33 cellular contexts compared by ENCODE assay signal in the genomic region with DNA sequence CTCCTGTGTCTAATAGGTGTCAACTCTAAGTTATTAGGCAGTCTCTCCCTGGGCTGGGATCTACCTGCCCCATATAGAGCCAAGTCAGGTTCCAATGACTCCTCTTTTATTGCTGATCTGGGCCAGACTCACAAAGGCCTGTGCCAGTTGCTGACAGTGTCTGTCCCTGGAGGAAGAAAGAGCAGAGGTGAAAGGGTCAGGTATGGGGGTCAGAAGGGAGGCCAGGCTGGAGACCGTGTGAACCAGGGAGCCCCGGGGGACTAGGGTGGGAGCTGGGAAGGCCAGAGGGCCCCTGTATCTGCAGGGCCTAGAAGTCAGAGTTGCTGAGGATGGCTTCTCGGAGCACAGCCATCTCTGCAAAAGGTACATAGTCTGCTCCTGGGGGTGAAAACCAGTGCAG. TPM values are rescaled to one million over a fixed set of nuclear protein-coding genes. Genes with fewer than 3 reads are reported as not detected.
"Had no signal": no experiment of that assay in that cellular context is flagged by ENCODE, and none has a peak within 500 bp of the region (broad histone marks: within the 10 kb centered on the region; RNA-seq: fewer than 3 reads in every experiment).

No MANE protein-coding gene starts in this region.

- H3K4me3 Mint-ChIP-seq: natural killer cell treated with Interleukin-12 subunit alpha and Interleukin-12 subunit beta and Interleukin-15 and Interleukin-18, amount 100 ng/mL, for 72 hours; neural progenitor cell; stimulated activated effector memory CD8-positive, alpha-beta T cell treated with anti-CD3 and anti-CD28 coated beads, Interleukin-12 subunit alpha, Interleukin-12 subunit beta, amount 100 ng/mL, for 72 hours; stimulated activated naive CD8-positive, alpha-beta T cell treated with anti-CD3 and anti-CD28 coated beads, Interleukin-15, amount 100 ng/mL, for 72 hours had no signal

- ATAC-seq: heart left ventricle; left colon; mucosa of descending colon; naive thymus-derived CD4-positive, alpha-beta T cell; natural killer cell treated with Interleukin-12 subunit alpha and Interleukin-12 subunit beta and Interleukin-15 and Interleukin-18, amount 100 ng/mL, for 72 hours; right cardiac atrium; stimulated activated effector memory CD8-positive, alpha-beta T cell treated with anti-CD3 and anti-CD28 coated beads, Interleukin-12 subunit alpha, Interleukin-12 subunit beta, amount 100 ng/mL, for 72 hours; stimulated activated naive CD8-positive, alpha-beta T cell treated with anti-CD3 and anti-CD28 coated beads, Interleukin-15, amount 100 ng/mL, for 72 hours; upper lobe of right lung had no signal

- H3K9me3 Mint-ChIP-seq: immature natural killer cell; natural killer cell treated with Interleukin-12 subunit alpha and Interleukin-12 subunit beta and Interleukin-15 and Interleukin-18, amount 100 ng/mL, for 72 hours; neural progenitor cell; stimulated activated effector memory CD8-positive, alpha-beta T cell treated with anti-CD3 and anti-CD28 coated beads, Interleukin-12 subunit alpha, Interleukin-12 subunit beta, amount 100 ng/mL, for 72 hours; stimulated activated naive CD8-positive, alpha-beta T cell treated with anti-CD3 and anti-CD28 coated beads, Interleukin-15, amount 100 ng/mL, for 72 hours had no signal

- H3K27me3 ChIP-seq: heart left ventricle, neural progenitor cell, ovary, sigmoid colon, spleen, testis, thyroid gland, transverse colon, upper lobe of right lung, uterus had no signal

- H3K27ac Mint-ChIP-seq: naive thymus-derived CD4-positive, alpha-beta T cell; natural killer cell treated with Interleukin-12 subunit alpha and Interleukin-12 subunit beta and Interleukin-15 and Interleukin-18, amount 100 ng/mL, for 72 hours; neural progenitor cell; progenitor cell of endocrine pancreas; stimulated activated effector memory CD8-positive, alpha-beta T cell treated with anti-CD3 and anti-CD28 coated beads, Interleukin-12 subunit alpha, Interleukin-12 subunit beta, amount 100 ng/mL, for 72 hours; stimulated activated naive CD8-positive, alpha-beta T cell treated with anti-CD3 and anti-CD28 coated beads, Interleukin-15, amount 100 ng/mL, for 72 hours had no signal

- H3K36me3 Mint-ChIP-seq: immature natural killer cell; natural killer cell treated with Interleukin-12 subunit alpha and Interleukin-12 subunit beta and Interleukin-15 and Interleukin-18, amount 100 ng/mL, for 72 hours; neural progenitor cell had no signal

- DNase-seq: heart left ventricle; hypothalamus; immature natural killer cell; kidney; left colon; left ventricle myocardium inferior; mesendoderm; midbrain; mucosa of descending colon; naive thymus-derived CD4-positive, alpha-beta T cell; ovary; retina; right cardiac atrium; small intestine; spleen; stimulated activated CD4-positive, alpha-beta T cell treated with anti-CD3 and anti-CD28 coated beads, Interleukin-4, amount 100 ng/mL, for 24 hours; stimulated activated naive CD4-positive, alpha-beta T cell treated with Interleukin-2 at 50 U/mL for 16 hours; stimulated activated naive CD8-positive, alpha-beta T cell treated with anti-CD3 and anti-CD28 coated beads, Interleukin-15, amount 100 ng/mL, for 72 hours; testis; thyroid gland; transverse colon; upper lobe of right lung; uterus had no signal

- H3K27me3 Mint-ChIP-seq: natural killer cell treated with Interleukin-12 subunit alpha and Interleukin-12 subunit beta and Interleukin-15 and Interleukin-18, amount 100 ng/mL, for 72 hours; stimulated activated naive CD8-positive, alpha-beta T cell treated with anti-CD3 and anti-CD28 coated beads, Interleukin-15, amount 100 ng/mL, for 72 hours had no signal

- H3K4me3 ChIP-seq: heart left ventricle, left ventricle myocardium inferior, lung, mucosa of descending colon, neural progenitor cell, ovary, sigmoid colon, spleen, testis, thyroid gland, transverse colon, upper lobe of right lung, uterus had no signal

- H3K27ac ChIP-seq: heart left ventricle, left ventricle myocardium inferior, neural progenitor cell, ovary, sigmoid colon, spleen, testis, thyroid gland, transverse colon, upper lobe of right lung, uterus had no signal

- H3K4me1 ChIP-seq: uterus had no signal

- H3K36me3 ChIP-seq: heart left ventricle, left ventricle myocardium inferior, neural progenitor cell, ovary, sigmoid colon, spleen, thyroid gland, transverse colon, upper lobe of right lung, uterus had no signal

- H3K9me3 ChIP-seq: heart left ventricle, left ventricle myocardium inferior, mucosa of descending colon, ovary, sigmoid colon, spleen, testis, thyroid gland, transverse colon, upper lobe of right lung, uterus had no signal

RNA-seq across cellular contexts. Expression of a gene that starts 10.2 kb away (rescaled TPM):
- total RNA-seq: heart left ventricle; kidney; left ventricle myocardium inferior; lower leg skin; myocyte; natural killer cell treated with Interleukin-12 subunit alpha and Interleukin-12 subunit beta and Interleukin-15 and Interleukin-18, amount 100 ng/mL, for 72 hours; omental fat pad; ovary; progenitor cell of endocrine pancreas; pulmonary artery endothelial cell; right cardiac atrium; sigmoid colon; spleen; thyroid gland; upper lobe of right lung; uterus had no signal
- polyA plus RNA-seq: heart left ventricle; immature natural killer cell; naive thymus-derived CD4-positive, alpha-beta T cell; ovary; right cardiac atrium; small intestine; spleen had no signal
